In the genomic region with DNA sequence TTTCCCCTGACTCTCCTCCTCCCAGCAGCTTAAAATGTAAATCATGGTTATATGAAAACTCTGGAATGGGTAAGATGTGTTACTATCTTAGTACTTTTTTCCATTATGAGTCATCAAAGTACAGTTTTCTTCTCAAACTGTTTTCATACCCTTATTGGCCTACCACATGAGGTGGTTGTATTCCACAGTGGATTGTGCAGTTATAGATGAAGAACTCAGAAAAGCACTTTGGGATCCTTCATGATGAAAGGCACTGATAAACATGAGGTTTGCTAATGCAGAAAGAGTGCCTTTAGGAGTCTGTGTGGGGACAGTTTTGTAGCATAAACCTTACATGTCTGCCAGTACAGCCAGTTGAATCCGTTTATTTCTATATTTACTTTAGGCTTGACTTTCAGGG, we compare ENCODE assay signal across 17 cellular contexts. TPM values are rescaled to one million over a fixed set of nuclear protein-coding genes. Genes with fewer than 3 reads are reported as not detected.
DNase-seq lines count a peak whose midpoint lies in the region; ATAC-seq and TF ChIP-seq lines count a peak whose summit lies in the region.
"Had no signal": no experiment of that assay in that cellular context is flagged by ENCODE, and none has a peak within 500 bp of the region (broad histone marks: within the 10 kb centered on the region; RNA-seq: fewer than 3 reads in every experiment).

No MANE protein-coding gene starts in this region.

- peaks cover 0 to 8% of the 10 kb centered on the region in 2 donors for H3K4me1 Mint-ChIP-seq in natural killer cell
- peaks cover 0 to 4% (median under 1%) of the 10 kb centered on the region in 4 donors for H3K4me1 Mint-ChIP-seq in CD4-positive, alpha-beta memory T cell
- H3K4me1 Mint-ChIP-seq: brain had no signal

- peak overlapping the region; percentile 29; the same call in 1 of the 2 replicates for H3K4me2 ChIP-seq in IMR-90 (ENCODE audit: low read depth, low read length)

- H3K4ac ChIP-seq in IMR-90 (ENCODE audit: low read depth, low read length): no peak overlapping the region

- peaks cover 4 to 21% of the 10 kb centered on the region in 2 experiments; a peak in 3 of 4 replicates for H3K79me1 ChIP-seq in IMR-90 (ENCODE audit: low read depth in 1 of 2, low read length in 2 of 2)

- no peaks in the 10 kb centered on the region for H3K27me3 Mint-ChIP-seq in natural killer cell (ENCODE audit: low read depth in 2 of 2)
- H3K27me3 Mint-ChIP-seq in CD4-positive, alpha-beta memory T cell: no peaks in the 10 kb centered on the region
- H3K27me3 Mint-ChIP-seq: brain had no signal

- H3K23ac ChIP-seq in IMR-90 (ENCODE audit: low read depth, low read length): no peak overlapping the region; the same call in 1 of the 2 replicates

- H3K9me3 ChIP-seq in IMR-90 (ENCODE audit: control insufficient read depth, insufficient read depth, low read length): no peaks in the 10 kb centered on the region
- no peaks in the 10 kb centered on the region for H3K9me3 ChIP-seq in CD4-positive, alpha-beta memory T cell (ENCODE audit: control insufficient read depth in 1 of 2, low read length in 2 of 2)
- H3K9me3 ChIP-seq: thoracic aorta had no signal

- H4K91ac ChIP-seq in IMR-90 (ENCODE audit: insufficient read depth, low read depth, low read length): no peak overlapping the region

- ATAC-seq in IMR-90 (ENCODE audit: low read depth) (peak; percentile 80), natural killer cell (no peak)

- no peak for TF ChIP-seq POLR2A in IMR-90 (IDR thresholded peaks at IDR 0.05; ENCODE audit: low read depth, low read length)

- peak overlapping the region; percentile 4; the same call in 1 of the 2 replicates for H3K27ac ChIP-seq in IMR-90 (ENCODE audit: insufficient read depth, low read length)
- no peak overlapping the region for H3K27ac ChIP-seq in CD4-positive, alpha-beta memory T cell (ENCODE audit: low read depth, low read length)

- H3K18ac ChIP-seq in IMR-90 (ENCODE audit: low read depth, low read length): no peak overlapping the region

- TF ChIP-seq CTCF in IMR-90 (conservative IDR thresholded peaks at IDR 0.05; ENCODE audit: low read depth, low read length) (no peak), astrocyte of the spinal cord (IDR thresholded peaks at IDR 0.05; ENCODE audit: low read depth, low read length) (no peak), natural killer cell (IDR thresholded peaks at IDR 0.05) (no peak)

- peaks cover 3% of the 10 kb centered on the region for H3K9me1 ChIP-seq in IMR-90 (ENCODE audit: insufficient read depth, low read length)

- CTCF ChIA-PET in IMR-90 (lab: Yijun Ruan, JAX): interaction anchor here (0.6 kb wide), 1 partner anchor 311 kb away, joined by 3 read pairs; no protein-coding TSS in a partner anchor
- CTCF ChIA-PET in CD4-positive, alpha-beta memory T cell (lab: Charles Lee; ENCODE audit: partially characterized antibody): no interaction called here

- H2AFZ ChIP-seq in IMR-90 (replicated peaks; ENCODE audit: low read length, poor library complexity): no peak overlapping the region

- peaks cover 9% of the 10 kb centered on the region for H3K4me1 ChIP-seq in IMR-90 (ENCODE audit: control insufficient read depth, insufficient read depth, low read length)
- no peaks in the 10 kb centered on the region for H3K4me1 ChIP-seq in CD4-positive, alpha-beta memory T cell (ENCODE audit: insufficient read depth, low read length)

- in situ Hi-C loops in IMR-90 (cut with MboI; ENCODE audit: low sequenced_read_pairs): no loop called here
- in situ Hi-C loops in astrocyte of the spinal cord (cut with HindIII; ENCODE audit: low sequenced_read_pairs): no loop called here

- no peak overlapping the region for H3K56ac ChIP-seq in IMR-90 (ENCODE audit: extremely low read depth, insufficient read depth, low read length)

- peaks cover 45% of the 10 kb centered on the region for H3K36me3 Mint-ChIP-seq in natural killer cell
- peaks cover 62 to 82% of the 10 kb centered on the region in 2 donors for H3K36me3 Mint-ChIP-seq in CD4-positive, alpha-beta memory T cell

- no peak overlapping the region for H2AK5ac ChIP-seq in IMR-90 (ENCODE audit: low read depth, low read length)

- H2BK20ac ChIP-seq in IMR-90 (ENCODE audit: low read depth, low read length): no peak overlapping the region

- H4K8ac ChIP-seq in IMR-90 (ENCODE audit: low read depth in 2 of 2, low read length in 2 of 2): 0 out of 4 replicates have a peak overlapping the region, but pooled peaks of 1 of the 2 experiments have one; percentile 2

- POLR2A ChIA-PET in IMR-90 (lab: Charles Lee; ENCODE audit: unreplicated experiment): no interaction called here
- POLR2A ChIA-PET in CD4-positive, alpha-beta memory T cell (lab: Charles Lee; ENCODE audit: partially characterized antibody): no interaction called here

- WGBS in IMR-90 (ENCODE audit: extremely low coverage in 2 of 2, insufficient read length in 1 of 2), 2 experiments: no CpG with 5 or more reads among the region's 1 CpG

- H2BK15ac ChIP-seq in IMR-90 (ENCODE audit: low read depth, low read length): no peak overlapping the region

- dilution Hi-C loops in IMR-90 (cut with HindIII; ENCODE audit: low sequenced_read_pairs, unreplicated experiment): no loop called here

- no peak overlapping the region for H4K5ac ChIP-seq in IMR-90 (ENCODE audit: low read depth, low read length)

- no peak overlapping the region for H3K4me3 Mint-ChIP-seq in natural killer cell
- no peak overlapping the region for H3K4me3 Mint-ChIP-seq in CD4-positive, alpha-beta memory T cell
- H3K4me3 Mint-ChIP-seq: brain; CD4-positive, CD25-positive, alpha-beta regulatory T cell; T-helper 1 cell treated with Interleukin-12 subunit alpha and Interleukin-12 subunit beta and Interleukin-4 antibody, amounts not matched to agents 30 μg/mL and 1 μg/mL, for 36 hours had no signal

- peak overlapping the region; percentile 14 to 54 for H3K27ac Mint-ChIP-seq in natural killer cell
- peak overlapping the region in 1 of 7 donors; percentile 67 for H3K27ac Mint-ChIP-seq in CD4-positive, alpha-beta memory T cell

- H4K20me1 ChIP-seq in IMR-90 (ENCODE audit: insufficient read depth, low read length): peaks cover 7% of the 10 kb centered on the region; the same call in 1 of the 2 replicates

- peak overlapping the region; percentile 80 for H2BK5ac ChIP-seq in IMR-90 (ENCODE audit: low read depth, low read length, poor library complexity, severe bottlenecking)

- no peak overlapping the region for H3K9ac ChIP-seq in IMR-90 (ENCODE audit: low read depth, low read length)

- H2AK9ac ChIP-seq in IMR-90 (replicated peaks; ENCODE audit: low read depth, low read length, poor library complexity): no peak overlapping the region

- H3K4me3 ChIP-seq in IMR-90 (ENCODE audit: insufficient read depth, low read depth, low read length) (no peak overlapping the region), astrocyte of the spinal cord (ENCODE audit: low read depth, low read length) (no peak overlapping the region)
- no peak overlapping the region for H3K4me3 ChIP-seq in CD4-positive, alpha-beta memory T cell (ENCODE audit: low read length in 2 of 2)
- H3K4me3 ChIP-seq: thoracic aorta had no signal

- intact Hi-C loops in IMR-90 (cut with micrococcal nuclease) (no loop called here), natural killer cell (cut with micrococcal nuclease) (no loop called here)
- intact Hi-C loops in CD4-positive, alpha-beta memory T cell (cut with micrococcal nuclease): no loop called here

- H3K14ac ChIP-seq in IMR-90 (replicated peaks; ENCODE audit: low read depth, low read length): no peak overlapping the region

- TF ChIP-seq RAD21 in IMR-90 (IDR thresholded peaks at IDR 0.05; ENCODE audit: low read length): no peak

- H3K27me3 ChIP-seq in IMR-90 (ENCODE audit: control insufficient read depth, insufficient read depth, low read length): no peaks in the 10 kb centered on the region
- no peaks in the 10 kb centered on the region for H3K27me3 ChIP-seq in CD4-positive, alpha-beta memory T cell (ENCODE audit: insufficient read depth, low read length)

- peaks cover 38% of the 10 kb centered on the region for H3K36me3 ChIP-seq in IMR-90 (ENCODE audit: control insufficient read depth, insufficient read depth, low read length)
- peaks cover 64% of the 10 kb centered on the region for H3K36me3 ChIP-seq in CD4-positive, alpha-beta memory T cell (ENCODE audit: insufficient read depth, low read length)

- no TSS peak for BruUV-seq in IMR-90 (replicated peaks; lab: Mats Ljungman, UMichigan)

- peak; percentile 50 for DNase-seq in COLO829 (ENCODE audit: low spot score)
- DNase-seq in IMR-90: peak; percentile 80
- DNase-seq in astrocyte of the spinal cord (ENCODE audit: low read depth, low spot score): peak; percentile 53
- no peak for DNase-seq in natural killer cell
- no peak for DNase-seq in cerebellum (ENCODE audit: low spot score)
- no peak for DNase-seq in DMS79 treated with DMSO at 0.1 percent for 48 hours (lab: John Stamatoyannopoulos, UW)
- no peak for DNase-seq in CD4-positive, alpha-beta memory T cell
- DNase-seq: CD4-positive, CD25-positive, alpha-beta regulatory T cell; Kasumi-1; kidney; NCI-H1930; posterior cingulate gyrus; RPMI8226 had no signal

- H3K9me3 Mint-ChIP-seq in natural killer cell: no peaks in the 10 kb centered on the region
- no peaks in the 10 kb centered on the region for H3K9me3 Mint-ChIP-seq in CD4-positive, alpha-beta memory T cell
- H3K9me3 Mint-ChIP-seq: brain; T-helper 1 cell treated with Interleukin-12 subunit alpha and Interleukin-12 subunit beta and Interleukin-4 antibody, amounts not matched to agents 30 μg/mL and 1 μg/mL, for 36 hours had no signal

- no peak overlapping the region for H2BK120ac ChIP-seq in IMR-90 (ENCODE audit: low read depth, low read length)

TF ChIP-seq in IMR-90, 13 proteins besides CTCF, POLR2A, EP300 and RAD21:
- TF ChIP-seq MAFK (IDR thresholded peaks at IDR 0.05; ENCODE audit: low read depth, low read length): no peak
- peak; percentile 80 for TF ChIP-seq FOS (IDR thresholded peaks at IDR 0.05; ENCODE audit: low read depth, low read length)

RNA-seq across cellular contexts. Expression of a gene that starts 32.0 kb away (rescaled TPM):
- not detected in 2 replicates for total RNA-seq in IMR-90 (2012; rRNA removed)
- not detected in 2 replicates for polyA plus RNA-seq in IMR-90 (2012; rRNA removed)
- polyA plus RNA-seq in IMR-90 (2012; cell fraction: cytosol; rRNA removed): not detected in 2 replicates
- not detected in 2 replicates for polyA plus RNA-seq in IMR-90 (2012; cell fraction: nucleus; rRNA removed; ENCODE audit: low replicate concordance)
- total RNA-seq in natural killer cell: not detected
- not detected for total RNA-seq in cerebellum
- total RNA-seq in CD4-positive, alpha-beta memory T cell: under 1 TPM; 0.20 to 0.22 TPM
- not detected for polyA plus RNA-seq in CD4-positive, alpha-beta memory T cell
- total RNA-seq: CD4-positive, CD25-positive, alpha-beta regulatory T cell; glomerular endothelial cell; thoracic aorta had no signal
- polyA plus RNA-seq: CD4-positive, CD25-positive, alpha-beta regulatory T cell had no signal

Comparison
In these comparisons a context has a peak if more than half of its experiments do, and no peak if none do; other contexts are left out.
1. DNase-seq: peak in COLO829 (single experiment), IMR-90 (single experiment) and astrocyte of the spinal cord (single experiment); none in natural killer cell (single experiment), cerebellum (single experiment), DMS79 treated with DMSO at 0.1 percent for 48 hours (single experiment) and CD4-positive, alpha-beta memory T cell (0 of 5).